17 cellular contexts compared by ENCODE assay signal in the genomic region with DNA sequence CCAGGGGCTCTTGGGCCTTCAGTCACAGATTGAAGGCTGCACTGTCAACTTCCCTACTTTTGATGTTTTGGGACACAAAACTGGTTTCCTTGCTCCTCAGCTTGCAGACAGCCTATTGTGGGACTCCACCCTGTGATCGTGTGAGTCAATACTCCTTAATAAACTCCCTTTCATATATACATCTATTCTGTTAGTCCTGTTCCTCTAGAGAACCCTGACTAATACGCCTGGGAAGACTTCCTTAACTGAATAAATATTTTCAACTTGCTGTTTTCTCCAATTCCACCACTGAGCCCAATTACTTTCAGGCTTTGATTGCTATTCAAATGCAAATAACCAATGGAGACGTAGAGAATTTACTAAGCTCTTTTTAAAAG.
DNase-seq lines count a peak whose midpoint lies in the region; ATAC-seq and TF ChIP-seq lines count a peak whose summit lies in the region.
"Had no signal": no experiment of that assay in that cellular context is flagged by ENCODE, and none has a peak within 500 bp of the region (broad histone marks: within the 10 kb centered on the region; RNA-seq: fewer than 3 reads in every experiment).

No MANE protein-coding gene starts in this region.

- intact Hi-C loops in activated B cell treated with CpG ODN at 0.5 μM for 24 hours (cut with micrococcal nuclease), result loop anchor here (10.0 kb wide), 1 partner anchor 783 kb away; no protein-coding TSS in a partner anchor

- POLR2A ChIA-PET in activated B cell treated with CpG ODN at 0.5 μM for 24 hours (lab: Charles Lee), result no interaction called here

- CTCF ChIA-PET in activated B cell treated with CpG ODN at 0.5 μM for 24 hours (lab: Charles Lee), result interaction anchor here (0.8 to 4.3 kb wide), 12 partner anchors 9 to 421 kb away, joined by 3 to 19 read pairs (median 6); no protein-coding TSS in a partner anchor

- no peaks in the 10 kb centered on the region for H3K9me3 Mint-ChIP-seq in stimulated activated naive CD8-positive, alpha-beta T cell treated with anti-CD3 and anti-CD28 coated beads, Interleukin-15, Interleukin-2, amounts not matched to agents 100 ng/mL and 50 ng/mL, for 24 hours
- no peaks in the 10 kb centered on the region for H3K9me3 Mint-ChIP-seq in stimulated activated naive CD8-positive, alpha-beta T cell treated with anti-CD3 and anti-CD28 coated beads, Interleukin-15, amount 100 ng/mL, for 72 hours
- H3K9me3 Mint-ChIP-seq in activated B cell treated with CpG ODN at 0.5 μM for 24 hours, result no peaks in the 10 kb centered on the region
- H3K9me3 Mint-ChIP-seq: HFFc6 had no signal

- no peak for ATAC-seq in stimulated activated naive CD8-positive, alpha-beta T cell treated with anti-CD3 and anti-CD28 coated beads, Interleukin-15, amount 100 ng/mL, for 72 hours
- ATAC-seq in activated B cell treated with CpG ODN at 0.5 μM for 24 hours (ENCODE audit: low read depth), result no peak
- ATAC-seq: Right ventricle myocardium inferior had no signal

- peaks cover 65% of the 10 kb centered on the region for H3K36me3 Mint-ChIP-seq in stimulated activated naive CD8-positive, alpha-beta T cell treated with anti-CD3 and anti-CD28 coated beads, Interleukin-15, Interleukin-2, amounts not matched to agents 100 ng/mL and 50 ng/mL, for 24 hours (ENCODE audit: low read depth)
- H3K36me3 Mint-ChIP-seq in activated B cell treated with CpG ODN at 0.5 μM for 24 hours (ENCODE audit: low read depth), result peaks cover 68% of the 10 kb centered on the region

- H3K4me1 Mint-ChIP-seq in stimulated activated naive CD8-positive, alpha-beta T cell treated with anti-CD3 and anti-CD28 coated beads, Interleukin-15, Interleukin-2, amounts not matched to agents 100 ng/mL and 50 ng/mL, for 24 hours (ENCODE audit: low read depth), result no peaks in the 10 kb centered on the region
- H3K4me1 Mint-ChIP-seq in stimulated activated naive CD8-positive, alpha-beta T cell treated with anti-CD3 and anti-CD28 coated beads, Interleukin-15, amount 100 ng/mL, for 72 hours, result no peaks in the 10 kb centered on the region
- H3K4me1 Mint-ChIP-seq in activated B cell treated with CpG ODN at 0.5 μM for 24 hours, result no peaks in the 10 kb centered on the region

- no peak overlapping the region for H3K4me3 Mint-ChIP-seq in stimulated activated naive CD8-positive, alpha-beta T cell treated with anti-CD3 and anti-CD28 coated beads, Interleukin-15, Interleukin-2, amounts not matched to agents 100 ng/mL and 50 ng/mL, for 24 hours
- no peak overlapping the region for H3K4me3 Mint-ChIP-seq in stimulated activated naive CD8-positive, alpha-beta T cell treated with anti-CD3 and anti-CD28 coated beads, Interleukin-15, amount 100 ng/mL, for 72 hours
- H3K4me3 Mint-ChIP-seq in activated B cell treated with CpG ODN at 0.5 μM for 24 hours, result no peak overlapping the region
- H3K4me3 Mint-ChIP-seq: HFFc6 had no signal

- peak overlapping the region; percentile 28 for H3K27ac Mint-ChIP-seq in stimulated activated naive CD8-positive, alpha-beta T cell treated with anti-CD3 and anti-CD28 coated beads, Interleukin-15, Interleukin-2, amounts not matched to agents 100 ng/mL and 50 ng/mL, for 24 hours
- H3K27ac Mint-ChIP-seq in stimulated activated naive CD8-positive, alpha-beta T cell treated with anti-CD3 and anti-CD28 coated beads, Interleukin-15, amount 100 ng/mL, for 72 hours, result peak overlapping the region in 1 of 2 donors; percentile 37
- peak overlapping the region; percentile 10 for H3K27ac Mint-ChIP-seq in activated B cell treated with CpG ODN at 0.5 μM for 24 hours
- H3K27ac Mint-ChIP-seq: HFFc6 had no signal

- H3K27me3 Mint-ChIP-seq in stimulated activated naive CD8-positive, alpha-beta T cell treated with anti-CD3 and anti-CD28 coated beads, Interleukin-15, Interleukin-2, amounts not matched to agents 100 ng/mL and 50 ng/mL, for 24 hours, result no peaks in the 10 kb centered on the region
- H3K27me3 Mint-ChIP-seq in stimulated activated naive CD8-positive, alpha-beta T cell treated with anti-CD3 and anti-CD28 coated beads, Interleukin-15, amount 100 ng/mL, for 72 hours, result no peaks in the 10 kb centered on the region
- H3K27me3 Mint-ChIP-seq in activated B cell treated with CpG ODN at 0.5 μM for 24 hours, result no peaks in the 10 kb centered on the region

- TF ChIP-seq CTCF in activated B cell treated with CpG ODN at 0.5 μM for 24 hours (IDR thresholded peaks at IDR 0.05), result no peak

- DNase-seq in stimulated activated naive CD8-positive, alpha-beta T cell treated with anti-CD3 and anti-CD28 coated beads, Interleukin-15, amount 100 ng/mL, for 72 hours, result no peak
- DNase-seq in activated B cell treated with CpG ODN at 0.5 μM for 24 hours (no peak), fibroblast of peridontal ligament (ENCODE audit: extremely low read depth) (peak; percentile 37), stromal cell of bone marrow (ENCODE audit: low read depth) (peak; percentile 29), midbrain (lab: John Stamatoyannopoulos, UW) (no peak), putamen (ENCODE audit: low spot score) (no peak), SW480 (ENCODE audit: low spot score) (no peak)
- DNase-seq: Caco-2, DMS153, HFFc6, MG63, NCI-H1092 treated with DMSO at 0.1 percent for 48 hours, NCI-H2107, NCI-H2227 treated with DMSO at 0.1 percent for 48 hours, NCI-H524 had no signal

Comparison
In these comparisons a context has a peak if more than half of its experiments do, and no peak if none do; other contexts are left out.
1. DNase-seq: peak in fibroblast of peridontal ligament (single experiment) and stromal cell of bone marrow (single experiment); none in stimulated activated naive CD8-positive, alpha-beta T cell treated with anti-CD3 and anti-CD28 coated beads, Interleukin-15, amount 100 ng/mL, for 72 hours (0 of 2), activated B cell treated with CpG ODN at 0.5 μM for 24 hours (single experiment), midbrain (single experiment), putamen (single experiment) and SW480 (single experiment).